Comparison of ENCODE assay signal across 2 cellular contexts in genomic region chr11:2931771-2932738, GRCh38.
TF ChIP-seq lines count a peak whose summit lies in the region.

No MANE protein-coding gene starts in this region.

TF ChIP-seq in SK-N-SH, 30 proteins besides CTCF, POLR2A, EP300 and RAD21 (continued from another document):
- TF ChIP-seq PBX3 (IDR thresholded peaks at IDR 0.05) (no peak), GATA2 (CRISPR knock-in tag; IDR thresholded peaks at IDR 0.05) (no peak)

TF ChIP-seq in SK-N-SH treated with all-trans-retinoic acid at 6 μM for 48 hours, 23 proteins besides CTCF, POLR2A, EP300 and RAD21 (continued from another document):
- TF ChIP-seq, protein P1, sequence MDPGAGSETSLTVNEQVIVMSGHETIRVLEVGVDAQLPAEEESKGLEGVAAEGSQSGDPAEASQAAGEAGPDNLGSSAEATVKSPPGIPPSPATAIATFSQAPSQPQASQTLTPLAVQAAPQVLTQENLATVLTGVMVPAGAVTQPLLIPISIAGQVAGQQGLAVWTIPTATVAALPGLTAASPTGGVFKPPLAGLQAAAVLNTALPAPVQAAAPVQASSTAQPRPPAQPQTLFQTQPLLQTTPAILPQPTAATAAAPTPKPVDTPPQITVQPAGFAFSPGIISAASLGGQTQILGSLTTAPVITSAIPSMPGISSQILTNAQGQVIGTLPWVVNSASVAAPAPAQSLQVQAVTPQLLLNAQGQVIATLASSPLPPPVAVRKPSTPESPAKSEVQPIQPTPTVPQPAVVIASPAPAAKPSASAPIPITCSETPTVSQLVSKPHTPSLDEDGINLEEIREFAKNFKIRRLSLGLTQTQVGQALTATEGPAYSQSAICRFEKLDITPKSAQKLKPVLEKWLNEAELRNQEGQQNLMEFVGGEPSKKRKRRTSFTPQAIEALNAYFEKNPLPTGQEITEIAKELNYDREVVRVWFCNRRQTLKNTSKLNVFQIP (CRISPR knock-in tag; IDR thresholded peaks at IDR 0.05; ENCODE audit: borderline replicate concordance, low read depth) = no peak
- TF ChIP-seq ARNTL (CRISPR knock-in tag; IDR thresholded peaks at IDR 0.05; ENCODE audit: borderline replicate concordance, low read depth) (no peak), GLIS3 (CRISPR knock-in tag; IDR thresholded peaks at IDR 0.05) (no peak), ZFP30 (CRISPR knock-in tag; IDR thresholded peaks at IDR 0.05) (no peak), OSR1 (CRISPR knock-in tag; IDR thresholded peaks at IDR 0.05) (no peak), ZFP3 (CRISPR knock-in tag; IDR thresholded peaks at IDR 0.05) (no peak), RARB (CRISPR knock-in tag; IDR thresholded peaks at IDR 0.05) (no peak), ZNF8 (CRISPR knock-in tag; IDR thresholded peaks at IDR 0.05) (no peak), SNAI2 (CRISPR knock-in tag; IDR thresholded peaks at IDR 0.05) (no peak), ZC3H10 (CRISPR knock-in tag; IDR thresholded peaks at IDR 0.05) (no peak), CSRNP3 (CRISPR knock-in tag; IDR thresholded peaks at IDR 0.05) (no peak), TCF4 (CRISPR knock-in tag; IDR thresholded peaks at IDR 0.05; ENCODE audit: borderline replicate concordance) (no peak), BACH2 (CRISPR knock-in tag; IDR thresholded peaks at IDR 0.05; ENCODE audit: borderline replicate concordance) (no peak)
- TF ChIP-seq, protein P2, sequence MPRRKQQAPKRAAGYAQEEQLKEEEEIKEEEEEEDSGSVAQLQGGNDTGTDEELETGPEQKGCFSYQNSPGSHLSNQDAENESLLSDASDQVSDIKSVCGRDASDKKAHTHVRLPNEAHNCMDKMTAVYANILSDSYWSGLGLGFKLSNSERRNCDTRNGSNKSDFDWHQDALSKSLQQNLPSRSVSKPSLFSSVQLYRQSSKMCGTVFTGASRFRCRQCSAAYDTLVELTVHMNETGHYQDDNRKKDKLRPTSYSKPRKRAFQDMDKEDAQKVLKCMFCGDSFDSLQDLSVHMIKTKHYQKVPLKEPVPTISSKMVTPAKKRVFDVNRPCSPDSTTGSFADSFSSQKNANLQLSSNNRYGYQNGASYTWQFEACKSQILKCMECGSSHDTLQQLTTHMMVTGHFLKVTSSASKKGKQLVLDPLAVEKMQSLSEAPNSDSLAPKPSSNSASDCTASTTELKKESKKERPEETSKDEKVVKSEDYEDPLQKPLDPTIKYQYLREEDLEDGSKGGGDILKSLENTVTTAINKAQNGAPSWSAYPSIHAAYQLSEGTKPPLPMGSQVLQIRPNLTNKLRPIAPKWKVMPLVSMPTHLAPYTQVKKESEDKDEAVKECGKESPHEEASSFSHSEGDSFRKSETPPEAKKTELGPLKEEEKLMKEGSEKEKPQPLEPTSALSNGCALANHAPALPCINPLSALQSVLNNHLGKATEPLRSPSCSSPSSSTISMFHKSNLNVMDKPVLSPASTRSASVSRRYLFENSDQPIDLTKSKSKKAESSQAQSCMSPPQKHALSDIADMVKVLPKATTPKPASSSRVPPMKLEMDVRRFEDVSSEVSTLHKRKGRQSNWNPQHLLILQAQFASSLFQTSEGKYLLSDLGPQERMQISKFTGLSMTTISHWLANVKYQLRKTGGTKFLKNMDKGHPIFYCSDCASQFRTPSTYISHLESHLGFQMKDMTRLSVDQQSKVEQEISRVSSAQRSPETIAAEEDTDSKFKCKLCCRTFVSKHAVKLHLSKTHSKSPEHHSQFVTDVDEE (CRISPR knock-in tag; IDR thresholded peaks at IDR 0.05) = no peak
